In the genomic region with DNA sequence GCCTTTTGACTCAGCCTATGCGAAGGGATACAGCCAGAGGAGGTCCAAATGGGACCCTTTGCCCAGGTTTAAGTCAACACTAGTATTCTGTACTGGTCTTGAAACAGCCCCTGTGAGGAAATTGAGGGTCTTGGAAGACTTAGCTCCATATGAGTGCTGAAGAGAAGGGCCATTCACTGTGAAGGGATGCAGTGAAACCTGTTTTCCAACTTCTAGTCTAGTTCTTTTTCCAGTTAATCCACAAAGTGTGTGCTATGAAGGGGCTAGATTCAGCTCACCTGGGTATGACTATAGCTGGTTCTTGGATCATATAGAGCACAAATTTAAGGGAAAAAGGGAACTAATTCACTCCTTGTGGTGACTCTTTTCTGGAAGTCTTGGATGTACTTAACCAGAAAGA, we compare ENCODE assay signal across 22 cellular contexts. TPM values are rescaled to one million over a fixed set of nuclear protein-coding genes. Genes with fewer than 3 reads are reported as not detected.
"Had no signal": no experiment of that assay in that cellular context is flagged by ENCODE, and none has a peak within 500 bp of the region (broad histone marks: within the 10 kb centered on the region; RNA-seq: fewer than 3 reads in every experiment).

No MANE protein-coding gene starts in this region.

- H3K36me3 ChIP-seq: brain microvascular endothelial cell, Peyer's patch, SJCRH30 had no signal

- DNase-seq: activated CD4-positive, CD25-positive, alpha-beta regulatory T cell; activated CD8-positive, alpha-beta memory T cell treated with anti-CD3 and anti-CD28 coated beads, Interleukin-2, amount 50 U/mL, for 4 hours; activated T-cell treated with anti-CD3 and anti-CD28 coated beads, Interleukin-2, amount 50 U/mL, for 1 hour; brain microvascular endothelial cell; cerebellar nuclear complex; NCI-H1105 treated with DMSO at 0.1 percent for 48 hours; NCI-H1436 treated with DMSO at 0.1 percent for 48 hours; NCI-H187; NCI-H2081; NCI-H510A treated with DMSO at 0.1 percent for 48 hours; NCI-H69; NK-92 treated with Interleukin-12 subunit alpha and Interleukin-12 subunit beta, amount 100 ng/mL, for 24 hours; OCI-M1; Peyer's patch; Right ventricle myocardium superior; SJCRH30; SK-N-SH; T-helper 1 cell had no signal

- H3K4me3 ChIP-seq: Peyer's patch, SJCRH30 had no signal

- H3K4me2 ChIP-seq: KMS-11, SK-N-SH had no signal

- H3K9me2 ChIP-seq: SK-N-SH had no signal

- H3K27me3 ChIP-seq: brain microvascular endothelial cell, Peyer's patch, SJCRH30 had no signal

- H3K4me1 ChIP-seq: Peyer's patch, SJCRH30 had no signal

- H3K9ac ChIP-seq: KMS-11, SK-N-SH had no signal

- H3K9me3 ChIP-seq: Peyer's patch, SJCRH30, SK-N-SH had no signal

- ATAC-seq: activated naive CD4-positive, alpha-beta T cell treated with anti-CD3 and anti-CD28 coated beads, Interleukin-2, amount 50 U/mL, for 72 hours had no signal

- H3K27ac ChIP-seq: brain microvascular endothelial cell, KMS-11, Peyer's patch, RWPE1, SJCRH30, VCaP had no signal

- H3K27ac Mint-ChIP-seq: activated naive CD4-positive, alpha-beta T cell treated with anti-CD3 and anti-CD28 coated beads, Interleukin-2, amount 50 U/mL, for 72 hours had no signal

RNA-seq across cellular contexts. Expression of gene ZBTB32, which starts 4.0 kb away (rescaled TPM):
- total RNA-seq: Right ventricle myocardium superior, SJCRH30 had no signal
